ENCODE assay signal across 26 cellular contexts in the genomic region with DNA sequence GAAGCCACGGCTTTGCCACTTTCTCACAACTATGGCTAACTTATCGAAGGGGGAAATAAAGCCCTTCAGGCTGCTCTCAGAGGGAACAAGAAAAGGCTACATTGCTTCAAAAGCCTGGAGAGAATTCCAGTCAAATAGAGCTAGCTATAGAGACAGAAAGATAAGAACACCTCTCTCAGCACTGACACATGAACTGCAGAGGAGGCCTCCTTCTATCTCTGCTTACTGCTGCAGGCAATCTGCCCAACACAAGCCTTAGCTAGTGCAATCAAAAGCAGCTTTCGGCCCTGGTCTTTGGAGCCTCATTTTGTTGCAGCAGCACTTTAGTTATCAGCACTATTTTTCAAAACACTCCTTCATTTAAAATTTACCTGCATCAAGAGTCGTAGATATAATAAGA.
DNase-seq lines count a peak whose midpoint lies in the region; ATAC-seq and TF ChIP-seq lines count a peak whose summit lies in the region.
"Had no signal": no experiment of that assay in that cellular context is flagged by ENCODE, and none has a peak within 500 bp of the region (broad histone marks: within the 10 kb centered on the region; RNA-seq: fewer than 3 reads in every experiment).

No MANE protein-coding gene starts in this region.

- TF ChIP-seq POLR2A in vagina (IDR thresholded peaks at IDR 0.05) = no peak

- no peak overlapping the region for H2BK15ac ChIP-seq in mesendoderm (replicated peaks; ENCODE audit: low read depth)

- H3K79me1 ChIP-seq in mesendoderm (ENCODE audit: low read length) = no peaks in the 10 kb centered on the region

- H3K18ac ChIP-seq in mesendoderm (ENCODE audit: low read length) = no peak overlapping the region

- no peaks in the 10 kb centered on the region for H3K27me3 ChIP-seq in mesendoderm (ENCODE audit: insufficient read depth, low read length, poor library complexity)
- no peaks in the 10 kb centered on the region for H3K27me3 ChIP-seq in vagina
- H3K27me3 ChIP-seq: right lobe of liver had no signal

- TF ChIP-seq CTCF in vagina (IDR thresholded peaks at IDR 0.05) = no peak

- H3K56ac ChIP-seq in mesendoderm (ENCODE audit: low read length) = no peak overlapping the region

- H3K4me3 ChIP-seq in mesendoderm (ENCODE audit: low read length) (no peak overlapping the region), vagina (no peak overlapping the region)
- H3K4me3 ChIP-seq: lung, right lobe of liver had no signal

- H3K4me1 ChIP-seq in mesendoderm (ENCODE audit: control insufficient read depth, low read depth, low read length) (no peaks in the 10 kb centered on the region), vagina (no peaks in the 10 kb centered on the region)
- H3K4me1 ChIP-seq: right lobe of liver had no signal

- H3K4me2 ChIP-seq in mesendoderm (ENCODE audit: low read length) = no peak overlapping the region

- H4K5ac ChIP-seq in mesendoderm (ENCODE audit: low read length) = no peak overlapping the region

- WGBS in mesendoderm (ENCODE audit: extremely low coverage, insufficient coverage, low lambda C conversion rate) = no CpG with 5 or more reads among the region's 4 CpGs

- H3K4ac ChIP-seq in mesendoderm (ENCODE audit: low read depth, low read length) = no peak overlapping the region

- no peak overlapping the region for H2BK5ac ChIP-seq in mesendoderm (ENCODE audit: low read length)

- H3K27ac ChIP-seq in mesendoderm (ENCODE audit: low read depth, low read length) (no peak overlapping the region), vagina (no peak overlapping the region)
- H3K27ac ChIP-seq: epithelial cell of prostate, right lobe of liver had no signal

- no peaks in the 10 kb centered on the region for H3K36me3 ChIP-seq in mesendoderm (ENCODE audit: control insufficient read depth, insufficient read depth, low read length)
- H3K36me3 ChIP-seq in vagina = no peaks in the 10 kb centered on the region
- H3K36me3 ChIP-seq: right lobe of liver had no signal

- DNase-seq in SHP77 (lab: John Stamatoyannopoulos, UW) = peak; percentile 4 to 52
- no peak for DNase-seq in SHP77 treated with DMSO at 0.1 percent for 48 hours (lab: John Stamatoyannopoulos, UW)
- DNase-seq in mesendoderm = peak; percentile 26
- no peak for DNase-seq in UCSD-AML1 (lab: John Stamatoyannopoulos, UW; ENCODE audit: unreplicated experiment)
- no peak for DNase-seq in NCI-H446 treated with DMSO at 0.1 percent for 48 hours (lab: John Stamatoyannopoulos, UW)
- no peak for DNase-seq in foreskin melanocyte
- no peak for DNase-seq in vagina (ENCODE audit: extremely low spot score in 2 of 2)
- DNase-seq: activated CD4-positive, alpha-beta T cell treated with anti-CD3 and anti-CD28 coated beads, Interleukin-2, amount 10 ng/mL, durations not matched to agents 7 days and 5 days; activated CD8-positive, alpha-beta memory T cell treated with anti-CD3 and anti-CD28 coated beads, Interleukin-2, amount 10 ng/mL, durations not matched to agents 7 days and 5 days; activated naive CD4-positive, alpha-beta T cell treated with anti-CD3 and anti-CD28 coated beads for 36 hours; activated T-cell treated with anti-CD3 and anti-CD28 coated beads, Interleukin-2, amount 50 U/mL, for 48 hours; AML-193; CD8-positive, alpha-beta memory T cell; DMS 273 treated with DMSO at 0.1 percent for 48 hours; effector CD4-positive, alpha-beta T cell; head of caudate nucleus; NCI-H146; NCI-H2171 treated with DMSO at 0.1 percent for 48 hours; right lobe of liver; stimulated activated CD4-positive, alpha-beta T cell treated with anti-CD3 and anti-CD28 coated beads, Interleukin-4, amount 100 ng/mL, for 24 hours; T1000 had no signal

- no peak overlapping the region for H4K8ac ChIP-seq in mesendoderm (ENCODE audit: low read depth, low read length)

- no peak overlapping the region for H3K23ac ChIP-seq in mesendoderm (ENCODE audit: low read length)

- no peak overlapping the region for H2AK5ac ChIP-seq in mesendoderm (ENCODE audit: low read length)

- H3K9ac ChIP-seq in mesendoderm (ENCODE audit: low read length) = no peak overlapping the region

- intact Hi-C loops in vagina (cut with DNase I) = no loop called here

- H3K79me2 ChIP-seq in mesendoderm (ENCODE audit: control insufficient read depth, insufficient read depth, low read length) = no peaks in the 10 kb centered on the region

- no peak overlapping the region for H2BK120ac ChIP-seq in mesendoderm (ENCODE audit: low read depth, low read length)

- ATAC-seq in SK-N-SH treated with all-trans-retinoic acid at 6 μM for 48 hours = peak; percentile 71
- ATAC-seq: activated CD8-positive, alpha-beta memory T cell treated with anti-CD3 and anti-CD28 coated beads, Interleukin-2, amount 10 ng/mL, durations not matched to agents 7 days and 5 days; right lobe of liver; stimulated activated effector memory CD8-positive, alpha-beta T cell treated with anti-CD3 and anti-CD28 coated beads, Interleukin-12 subunit alpha, Interleukin-12 subunit beta, amount 100 ng/mL, for 72 hours; WTC11 had no signal

- H3K9me3 ChIP-seq in vagina = no peaks in the 10 kb centered on the region
- H3K9me3 ChIP-seq: right lobe of liver had no signal

TF ChIP-seq in SK-N-SH treated with all-trans-retinoic acid at 6 μM for 48 hours, 23 proteins besides CTCF, POLR2A, EP300 and RAD21:
- TF ChIP-seq ARNTL (CRISPR knock-in tag; IDR thresholded peaks at IDR 0.05; ENCODE audit: borderline replicate concordance, low read depth) = no peak
- no peak for TF ChIP-seq ZC3H10 (CRISPR knock-in tag; IDR thresholded peaks at IDR 0.05)
- no peak for TF ChIP-seq ZNF8 (CRISPR knock-in tag; IDR thresholded peaks at IDR 0.05)
- no peak for TF ChIP-seq OSR1 (CRISPR knock-in tag; IDR thresholded peaks at IDR 0.05)
- peak; percentile 67; the same call in 1 of the 2 replicates for TF ChIP-seq ZNF70 (CRISPR knock-in tag; IDR thresholded peaks at IDR 0.05)
- no peak for TF ChIP-seq SNAI2 (CRISPR knock-in tag; IDR thresholded peaks at IDR 0.05)
- peak; percentile 48; the same call in 1 of the 2 replicates for TF ChIP-seq TCF4 (CRISPR knock-in tag; IDR thresholded peaks at IDR 0.05; ENCODE audit: borderline replicate concordance)
TF ChIP-seq in SK-N-SH treated with all-trans-retinoic acid at 6 μM for 48 hours: peak in this region for 2.

Comparison
In these comparisons a context has a peak if more than half of its experiments do, and no peak if none do; other contexts are left out.
1. DNase-seq: peak in SHP77 (2 of 2) and mesendoderm (single experiment); none in SHP77 treated with DMSO at 0.1 percent for 48 hours (single experiment), UCSD-AML1 (single experiment), NCI-H446 treated with DMSO at 0.1 percent for 48 hours (single experiment), foreskin melanocyte (single experiment) and vagina (0 of 2).